ENCODE assay signal across 1 cellular context in genomic region chr2:25431604-25432003, GRCh38.
TF ChIP-seq lines count a peak whose summit lies in the region.

No MANE protein-coding gene starts in this region.

TF ChIP-seq in HepG2, 621 proteins besides CTCF, POLR2A, EP300 and RAD21 (continued from another document):
- TF ChIP-seq KIAA2018 (CRISPR knock-in tag; IDR thresholded peaks at IDR 0.05; ENCODE audit: borderline replicate concordance) (no peak), MTERF4 (CRISPR knock-in tag; IDR thresholded peaks at IDR 0.05) (no peak)
